Comparison of ENCODE assay signal across 22 cellular contexts in genomic region chr5:152723482-152723881, GRCh38.
DNase-seq lines count a peak whose midpoint lies in the region; FAIRE-seq and TF ChIP-seq lines count a peak whose summit lies in the region.
"Had no signal": no experiment of that assay in that cellular context is flagged by ENCODE, and none has a peak within 500 bp of the region (broad histone marks: within the 10 kb centered on the region; RNA-seq: fewer than 3 reads in every experiment).

No MANE protein-coding gene starts in this region.

- H3K27me3 ChIP-seq in mammary epithelial cell (ENCODE audit: insufficient read depth, low read length) (no peaks in the 10 kb centered on the region), H1 (replicated peaks in 1 of 4; ENCODE audit: control insufficient read depth in 3 of 4, extremely low read depth in 1 of 4, insufficient read depth in 3 of 4, low read length in 3 of 4) (no peaks in the 10 kb centered on the region), H7 (ENCODE audit: control insufficient read depth, insufficient read depth, low read length) (no peaks in the 10 kb centered on the region), BE2C (no peaks in the 10 kb centered on the region)

- H3K9ac ChIP-seq in mammary epithelial cell (ENCODE audit: insufficient read depth, low read length) (no peak overlapping the region), H1 (replicated peaks in 1 of 4; ENCODE audit: extremely low read depth in 1 of 4, low read depth in 3 of 4, low read length in 3 of 4) (no peak overlapping the region)

- no peak overlapping the region for H3K56ac ChIP-seq in H1 (replicated peaks; ENCODE audit: insufficient read length, low read depth, low read length)

- peak; percentile 69 to 74 for TF ChIP-seq RAD21 in H1 (IDR thresholded peaks at IDR 0.05 in 1 of 2, conservative IDR thresholded peaks at IDR 0.05 in 1 of 2; ENCODE audit: low read depth in 2 of 2, low read length in 2 of 2)

- no peak overlapping the region for H3K4me2 ChIP-seq in mammary epithelial cell (ENCODE audit: insufficient read depth, low read depth, low read length)
- H3K4me2 ChIP-seq in H1 (ENCODE audit: insufficient read depth in 1 of 2, low read depth in 2 of 2, low read length in 2 of 2) = no peak overlapping the region

- no peak overlapping the region for H2BK20ac ChIP-seq in H1 (ENCODE audit: low read length)

- no peak for TF ChIP-seq POLR2A in H1 (IDR thresholded peaks at IDR 0.05; ENCODE audit: control extremely low read depth in 1 of 2, low read depth in 2 of 2, low read length in 2 of 2)

- no peak overlapping the region for H3K18ac ChIP-seq in H1 (ENCODE audit: extremely low read depth, low read length)

- no peak overlapping the region for H3K4me3 ChIP-seq in mammary epithelial cell (replicated peaks in 1 of 3; ENCODE audit: insufficient read depth in 1 of 3, low read depth in 2 of 3, low read length in 3 of 3)
- H3K4me3 ChIP-seq in H1 (ENCODE audit: extremely low read depth in 1 of 4, insufficient read depth in 2 of 4, low read depth in 3 of 4, low read length in 4 of 4) = no peak overlapping the region
- H3K4me3 ChIP-seq in H7 (ENCODE audit: insufficient read depth, low read depth, low read length) = no peak overlapping the region
- H3K4me3 ChIP-seq in BE2C (ENCODE audit: low read depth, low read length) = no peak overlapping the region

- no peaks in the 10 kb centered on the region for H3K4me1 Mint-ChIP-seq in MCF 10A (ENCODE audit: insufficient read depth, unreplicated experiment)
- H3K4me1 Mint-ChIP-seq: CD8-positive, alpha-beta memory T cell had no signal

- H3K36me3 Mint-ChIP-seq in MCF 10A (ENCODE audit: insufficient read depth, unreplicated experiment) = no peaks in the 10 kb centered on the region
- H3K36me3 Mint-ChIP-seq: CD8-positive, alpha-beta memory T cell had no signal

- H2BK15ac ChIP-seq in H1 (ENCODE audit: low read length) = no peak overlapping the region

- H3K23me2 ChIP-seq in H1 (ENCODE audit: low read depth, low read length) = no peaks in the 10 kb centered on the region

- no peak overlapping the region for H4K8ac ChIP-seq in H1 (ENCODE audit: extremely low read depth, insufficient read depth, low read length)

- dilution Hi-C loops in mammary epithelial cell (cut with HindIII; ENCODE audit: low sequenced_read_pairs) = no loop called here

- H2BK120ac ChIP-seq in H1 (replicated peaks; ENCODE audit: low read depth, low read length) = no peak overlapping the region

- H2BK12ac ChIP-seq in H1 (ENCODE audit: low read depth, low read length) = no peak overlapping the region

- no peak overlapping the region for H4K5ac ChIP-seq in H1 (ENCODE audit: insufficient read length, low read depth, low read length)

- H3K36me3 ChIP-seq in mammary epithelial cell (ENCODE audit: insufficient read depth, low read length) = no peaks in the 10 kb centered on the region
- no peaks in the 10 kb centered on the region for H3K36me3 ChIP-seq in H1 (ENCODE audit: control insufficient read depth in 2 of 4, insufficient read depth in 4 of 4, low read length in 3 of 4)
- no peaks in the 10 kb centered on the region for H3K36me3 ChIP-seq in H7 (replicated peaks; ENCODE audit: control insufficient read depth, insufficient read depth, low read length)
- H3K36me3 ChIP-seq in BE2C = no peaks in the 10 kb centered on the region

- H3K4ac ChIP-seq in H1 (replicated peaks; ENCODE audit: insufficient read length, low read depth, low read length) = no peak overlapping the region

- intact Hi-C loops in MCF 10A (cut with micrococcal nuclease) (no loop called here), mammary epithelial cell (cut with micrococcal nuclease) (no loop called here)

- no peaks in the 10 kb centered on the region for H3K27me3 Mint-ChIP-seq in MCF 10A (ENCODE audit: insufficient read depth, unreplicated experiment)

- no peaks in the 10 kb centered on the region for H4K20me1 ChIP-seq in mammary epithelial cell (ENCODE audit: insufficient read depth, low read length)
- H4K20me1 ChIP-seq in H1 (replicated peaks in 1 of 2; ENCODE audit: control insufficient read depth in 1 of 2, insufficient read depth in 2 of 2, low read length in 2 of 2) = no peaks in the 10 kb centered on the region

- TF ChIP-seq CTCF in MCF 10A (IDR thresholded peaks at IDR 0.05; ENCODE audit: unreplicated experiment) (peak; percentile 7), mammary epithelial cell (conservative IDR thresholded peaks at IDR 0.05 in 1 of 2, IDR thresholded peaks at IDR 0.05 in 1 of 2; ENCODE audit: extremely low read depth in 1 of 2, insufficient read depth in 1 of 2, low read depth in 1 of 2, low read length in 2 of 2) (no peak), H1 (IDR thresholded peaks at IDR 0.05; ENCODE audit: control extremely low read depth in 1 of 3, insufficient read depth in 1 of 3, low read depth in 1 of 3, low read length in 3 of 3) (peak; percentile 46 to 78 (median 72)), BE2C (IDR thresholded peaks at IDR 0.05; ENCODE audit: low read depth, low read length) (no peak)

- H3K23ac ChIP-seq in H1 (ENCODE audit: insufficient read length) = no peak overlapping the region

- H3K4me1 ChIP-seq in mammary epithelial cell (ENCODE audit: insufficient read depth, low read length) (no peaks in the 10 kb centered on the region), H1 (replicated peaks in 1 of 4; ENCODE audit: control insufficient read depth in 3 of 4, insufficient read depth in 4 of 4, low read length in 3 of 4) (no peaks in the 10 kb centered on the region), BE2C (no peaks in the 10 kb centered on the region)

- H2AFZ ChIP-seq in mammary epithelial cell (ENCODE audit: low read depth, low read length) (no peak overlapping the region), H1 (ENCODE audit: low read length) (no peak overlapping the region)

- H3K79me1 ChIP-seq in H1 (ENCODE audit: low read depth, low read length) = no peaks in the 10 kb centered on the region

- no peaks in the 10 kb centered on the region for H3K79me2 ChIP-seq in mammary epithelial cell (ENCODE audit: insufficient read depth, low read length)
- no peaks in the 10 kb centered on the region for H3K79me2 ChIP-seq in H1 (ENCODE audit: control insufficient read depth in 1 of 2, insufficient read depth in 2 of 2, low read length in 2 of 2)

- H3K14ac ChIP-seq in H1 (ENCODE audit: insufficient read length) = no peak overlapping the region

- no peak overlapping the region for H4K91ac ChIP-seq in H1 (replicated peaks; ENCODE audit: insufficient read length, low read length)

- 72% methylated on average over 6 of the region's 6 CpGs for WGBS in mammary epithelial cell (ENCODE audit: low coverage, missing lambda C conversion rate)
- WGBS in H1 (ENCODE audit: extremely low coverage in 1 of 2, insufficient coverage in 1 of 2, insufficient read length in 1 of 2, insufficient replicate concordance in 2 of 2, low coverage in 1 of 2, low lambda C conversion rate in 2 of 2, missing lambda C conversion rate in 1 of 2), 2 experiments = 87% methylated on average over 6 of the region's 6 CpGs; no CpG with 5 or more reads in 1 of the 2 experiments

- no peak for DNase-seq in MCF 10A (ENCODE audit: unreplicated experiment)
- no peak for DNase-seq in mammary epithelial cell
- DNase-seq in HEK293T (ENCODE audit: extremely low spot score) = peak; percentile 9
- DNase-seq in H1 (ENCODE audit: low read depth in 1 of 2, low spot score in 2 of 2) = peak in 1 of 2 experiments; percentile 56
- DNase-seq in H7 = no peak
- no peak for DNase-seq in BE2C
- no peak for DNase-seq in GM19239 (ENCODE audit: insufficient read length, low spot score)
- no peak for DNase-seq in NOMO-1 treated with dmso at 0.1 percent for 144 hours (lab: John Stamatoyannopoulos, UW; ENCODE audit: unreplicated experiment)
- DNase-seq: C1 segment of cervical spinal cord; CD8-positive, alpha-beta memory T cell; DMS53; EL; GOT3; KG1; MV-4-11; NCI-H1694 treated with DMSO at 0.1 percent for 48 hours; NCI-H510A; PC-3; SIG-M5 had no signal

- no peak overlapping the region for H3K27ac Mint-ChIP-seq in MCF 10A (ENCODE audit: low read depth, unreplicated experiment)
- H3K27ac Mint-ChIP-seq: CD8-positive, alpha-beta memory T cell; T-helper 1 cell treated with Interleukin-12 subunit alpha and Interleukin-12 subunit beta and Interleukin-4 antibody, amounts not matched to agents 30 μg/mL and 1 μg/mL, for 36 hours had no signal

- H3K27ac ChIP-seq in mammary epithelial cell (ENCODE audit: insufficient read depth, low read depth, low read length) (no peak overlapping the region), H1 (ENCODE audit: low read depth, low read length) (no peak overlapping the region)
- H3K27ac ChIP-seq: RWPE1 had no signal

- peaks cover 13% of the 10 kb centered on the region for H3K9me3 Mint-ChIP-seq in MCF 10A (ENCODE audit: unreplicated experiment)

- FAIRE-seq in H1 (lab: Jason Lieb, UNC) (peak; percentile 84), GM19239 (lab: Jason Lieb, UNC) (no peak)
- FAIRE-seq: A204.1 had no signal

- CTCF ChIA-PET in MCF 10A (lab: Yijun Ruan, JAX) = interaction anchor here (0.5 kb wide), 1 partner anchor 787 kb away, joined by 3 read pairs; no protein-coding TSS in a partner anchor
- CTCF ChIA-PET in mammary epithelial cell (lab: Charles Lee; ENCODE audit: low non-redundant PET) = no interaction called here
- CTCF ChIA-PET in HEK293T (lab: Yijun Ruan, JAX) = no interaction called here
- CTCF ChIA-PET in H1 (lab: Charles Lee; ENCODE audit: partially characterized antibody) = interaction anchor here (0.7 to 2.3 kb wide), 20 partner anchors 10 to 312 kb away, joined by 3 to 6 read pairs (median 4); no protein-coding TSS in a partner anchor

- in situ Hi-C loops in mammary epithelial cell (cut with MboI; ENCODE audit: low sequenced_read_pairs in 2 of 2) = no loop called here

- H3K9me3 ChIP-seq in mammary epithelial cell (replicated peaks; ENCODE audit: insufficient read depth, low read length) (peaks cover 16% of the 10 kb centered on the region), H1 (ENCODE audit: insufficient read depth in 2 of 2, low read depth in 1 of 2, low read length in 1 of 2) (no peaks in the 10 kb centered on the region), BE2C (no peaks in the 10 kb centered on the region)

- H2BK5ac ChIP-seq in H1 (ENCODE audit: low read depth, low read length) = no peak overlapping the region

- TF ChIP-seq EP300 in H1 (IDR thresholded peaks at IDR 0.05; ENCODE audit: borderline replicate concordance in 1 of 2, low read depth in 2 of 2, low read length in 2 of 2) = no peak

- POLR2A ChIA-PET in MCF 10A (lab: Yijun Ruan, JAX) = no interaction called here
- POLR2A ChIA-PET in HEK293T (lab: Yijun Ruan, JAX) = no interaction called here
- POLR2A ChIA-PET in H1 (lab: Charles Lee; ENCODE audit: partially characterized antibody) = interaction anchor here (0.5 kb wide), 1 partner anchor 147 kb away, joined by 3 read pairs; no protein-coding TSS in a partner anchor

- no peak overlapping the region for H3K4me3 Mint-ChIP-seq in MCF 10A (ENCODE audit: unreplicated experiment)
- H3K4me3 Mint-ChIP-seq: CD8-positive, alpha-beta memory T cell; T-helper 1 cell treated with Interleukin-12 subunit alpha and Interleukin-12 subunit beta and Interleukin-4 antibody, amounts not matched to agents 30 μg/mL and 1 μg/mL, for 36 hours had no signal

- H2AK5ac ChIP-seq in H1 (ENCODE audit: low read depth, low read length) = no peak overlapping the region

- BruUV-seq in MCF 10A (replicated peaks; lab: Mats Ljungman, UMichigan) = no TSS peak
- BruUV-seq in mammary epithelial cell (replicated peaks; lab: Mats Ljungman, UMichigan) = no TSS peak

TF ChIP-seq in HEK293T, 16 proteins besides CTCF, POLR2A, EP300 and RAD21 (continues in another document):
- no peak for TF ChIP-seq FOXK2 (IDR thresholded peaks at IDR 0.05)

Comparison
In these comparisons a context has a peak if more than half of its experiments do, and no peak if none do; other contexts are left out.
1. CTCF ChIP-seq: peak in MCF 10A (single experiment) and H1 (3 of 3); none in mammary epithelial cell (0 of 2) and BE2C (single experiment).
2. CTCF ChIA-PET loops: an anchor here in MCF 10A (0.5 kb wide) and H1 (0.7 to 2.3 kb wide); none called in mammary epithelial cell and HEK293T.